Comparison of ENCODE assay signal across 19 cellular contexts in the genomic region with DNA sequence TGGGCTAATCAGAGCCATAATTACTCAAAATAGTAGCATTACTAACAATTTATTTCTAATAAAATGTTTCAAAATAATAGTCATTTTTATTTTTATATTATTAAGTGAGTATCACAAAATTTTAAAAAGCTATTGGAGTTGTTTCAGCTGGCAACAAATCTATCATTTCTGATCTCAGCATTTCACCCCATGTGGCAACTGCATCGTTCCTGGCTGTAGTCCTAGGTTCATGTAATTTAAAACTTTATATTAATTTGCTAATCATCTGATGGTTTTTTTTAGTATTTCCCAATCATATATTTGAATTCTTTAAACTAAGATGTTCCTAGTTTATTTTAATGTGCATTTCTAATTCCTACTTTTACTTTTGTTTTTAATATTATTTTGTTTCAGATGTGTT.
DNase-seq lines count a peak whose midpoint lies in the region; ATAC-seq, FAIRE-seq and TF ChIP-seq lines count a peak whose summit lies in the region.
"Had no signal": no experiment of that assay in that cellular context is flagged by ENCODE, and none has a peak within 500 bp of the region (broad histone marks: within the 10 kb centered on the region; RNA-seq: fewer than 3 reads in every experiment).

No MANE protein-coding gene starts in this region.

- TF ChIP-seq CTCF in left ventricle myocardium inferior (IDR thresholded peaks at IDR 0.05; ENCODE audit: borderline replicate concordance) = no peak
- no peak for TF ChIP-seq CTCF in right atrium auricular region (IDR thresholded peaks at IDR 0.05)
- TF ChIP-seq CTCF in left lung (IDR thresholded peaks at IDR 0.05) = no peak

- H3K4me1 ChIP-seq in left ventricle myocardium inferior (no peaks in the 10 kb centered on the region), right atrium auricular region (no peaks in the 10 kb centered on the region), left lung (no peaks in the 10 kb centered on the region)
- H3K4me1 ChIP-seq: adrenal gland, Peyer's patch had no signal

- peaks cover 16 to 28% of the 10 kb centered on the region in 2 donors for H3K27me3 Mint-ChIP-seq in natural killer cell treated with Interleukin-12 subunit alpha and Interleukin-12 subunit beta and Interleukin-15 and Interleukin-18, amount 100 ng/mL, for 72 hours
- peaks cover 4% of the 10 kb centered on the region for H3K27me3 Mint-ChIP-seq in activated CD4-positive, alpha-beta memory T cell treated with anti-CD3 and anti-CD28 coated beads, Interleukin-2, amount 10 ng/mL, durations not matched to agents 7 days and 5 days

- H3K36me3 ChIP-seq in left ventricle myocardium inferior (no peaks in the 10 kb centered on the region), right atrium auricular region (no peaks in the 10 kb centered on the region), left lung (no peaks in the 10 kb centered on the region), MG63 (no peaks in the 10 kb centered on the region)
- H3K36me3 ChIP-seq: adrenal gland, Peyer's patch had no signal

- FAIRE-seq in endometrium (lab: Jason Lieb, UNC) = peak; percentile 90

- H3K27ac ChIP-seq in left ventricle myocardium inferior (replicated peaks) (peak overlapping the region; percentile 25), right atrium auricular region (peak overlapping the region in 1 of 2 donors; percentile 48), left lung (peak overlapping the region; percentile 46 to 63)
- H3K27ac ChIP-seq: adrenal gland, KMS-11, Peyer's patch, SK-N-MC had no signal

- CTCF ChIA-PET in activated CD4-positive, alpha-beta memory T cell treated with anti-CD3 and anti-CD28 coated beads, Interleukin-2, amount 10 ng/mL, durations not matched to agents 7 days and 5 days (lab: Charles Lee) = no interaction called here

- no peaks in the 10 kb centered on the region for H3K27me3 ChIP-seq in left ventricle myocardium inferior (ENCODE audit: low read depth)
- no peaks in the 10 kb centered on the region for H3K27me3 ChIP-seq in right atrium auricular region
- no peaks in the 10 kb centered on the region for H3K27me3 ChIP-seq in left lung
- no peaks in the 10 kb centered on the region for H3K27me3 ChIP-seq in MG63
- H3K27me3 ChIP-seq: adrenal gland, Peyer's patch had no signal

- DNase-seq in left ventricle myocardium inferior (no peak), right atrium auricular region (ENCODE audit: low spot score) (no peak), left lung (no peak), MG63 (no peak)
- DNase-seq in natural killer cell treated with Interleukin-12 subunit alpha and Interleukin-12 subunit beta and Interleukin-15 and Interleukin-18, amount 100 ng/mL, for 72 hours (ENCODE audit: low spot score) = no peak
- no peak for DNase-seq in activated CD4-positive, alpha-beta memory T cell treated with anti-CD3 and anti-CD28 coated beads, Interleukin-2, amount 10 ng/mL, durations not matched to agents 7 days and 5 days
- DNase-seq: activated effector memory CD4-positive, alpha-beta T cell treated with anti-CD3 and anti-CD28 coated beads, Interleukin-2, amount 50 U/mL, for 16 hours; adrenal gland; DMS53; effector memory CD8-positive, alpha-beta T cell; naive B cell; NCI-H1105 treated with DMSO at 0.1 percent for 48 hours; Peyer's patch; stimulated activated CD4-positive, alpha-beta T cell treated with anti-CD3 and anti-CD28 coated beads, Interleukin-4, amount 100 ng/mL, for 24 hours had no signal

- no peak for ATAC-seq in left lung
- no peak for ATAC-seq in natural killer cell treated with Interleukin-12 subunit alpha and Interleukin-12 subunit beta and Interleukin-15 and Interleukin-18, amount 100 ng/mL, for 72 hours
- no peak for ATAC-seq in GM21529 (IDR thresholded peaks at IDR 0.05; ENCODE audit: unreplicated experiment)
- ATAC-seq: effector memory CD8-positive, alpha-beta T cell had no signal

- H3K9me3 ChIP-seq in left ventricle myocardium inferior (replicated peaks) (peaks cover 14% of the 10 kb centered on the region), right atrium auricular region (no peaks in the 10 kb centered on the region), left lung (peaks cover 0 to 12% of the 10 kb centered on the region in 2 donors), MG63 (peaks cover 8% of the 10 kb centered on the region)
- H3K9me3 ChIP-seq: adrenal gland had no signal

- no peaks in the 10 kb centered on the region for H3K4me1 Mint-ChIP-seq in natural killer cell treated with Interleukin-12 subunit alpha and Interleukin-12 subunit beta and Interleukin-15 and Interleukin-18, amount 100 ng/mL, for 72 hours (ENCODE audit: low read depth in 2 of 2)
- no peaks in the 10 kb centered on the region for H3K4me1 Mint-ChIP-seq in activated CD4-positive, alpha-beta memory T cell treated with anti-CD3 and anti-CD28 coated beads, Interleukin-2, amount 10 ng/mL, durations not matched to agents 7 days and 5 days
- H3K4me1 Mint-ChIP-seq: central memory CD8-positive, alpha-beta T cell; naive B cell had no signal

- H3K4me3 Mint-ChIP-seq in natural killer cell treated with Interleukin-12 subunit alpha and Interleukin-12 subunit beta and Interleukin-15 and Interleukin-18, amount 100 ng/mL, for 72 hours = no peak overlapping the region
- H3K4me3 Mint-ChIP-seq in activated CD4-positive, alpha-beta memory T cell treated with anti-CD3 and anti-CD28 coated beads, Interleukin-2, amount 10 ng/mL, durations not matched to agents 7 days and 5 days = no peak overlapping the region
- H3K4me3 Mint-ChIP-seq: central memory CD8-positive, alpha-beta T cell; effector memory CD8-positive, alpha-beta T cell; naive B cell had no signal

- no peaks in the 10 kb centered on the region for H3K36me3 Mint-ChIP-seq in natural killer cell treated with Interleukin-12 subunit alpha and Interleukin-12 subunit beta and Interleukin-15 and Interleukin-18, amount 100 ng/mL, for 72 hours
- H3K36me3 Mint-ChIP-seq in activated CD4-positive, alpha-beta memory T cell treated with anti-CD3 and anti-CD28 coated beads, Interleukin-2, amount 10 ng/mL, durations not matched to agents 7 days and 5 days (ENCODE audit: low read depth) = peaks cover under 1% of the 10 kb centered on the region

- no peak overlapping the region for H3K27ac Mint-ChIP-seq in natural killer cell treated with Interleukin-12 subunit alpha and Interleukin-12 subunit beta and Interleukin-15 and Interleukin-18, amount 100 ng/mL, for 72 hours
- H3K27ac Mint-ChIP-seq in activated CD4-positive, alpha-beta memory T cell treated with anti-CD3 and anti-CD28 coated beads, Interleukin-2, amount 10 ng/mL, durations not matched to agents 7 days and 5 days = no peak overlapping the region
- H3K27ac Mint-ChIP-seq: effector memory CD8-positive, alpha-beta T cell; naive B cell had no signal

- no peak overlapping the region for H3K4me3 ChIP-seq in left ventricle myocardium inferior
- H3K4me3 ChIP-seq in right atrium auricular region = no peak overlapping the region
- no peak overlapping the region for H3K4me3 ChIP-seq in left lung
- no peak overlapping the region for H3K4me3 ChIP-seq in MG63
- H3K4me3 ChIP-seq: adrenal gland, Peyer's patch, SK-N-MC had no signal

- POLR2A ChIA-PET in activated CD4-positive, alpha-beta memory T cell treated with anti-CD3 and anti-CD28 coated beads, Interleukin-2, amount 10 ng/mL, durations not matched to agents 7 days and 5 days (lab: Charles Lee) = no interaction called here

- no peaks in the 10 kb centered on the region for H3K9me3 Mint-ChIP-seq in natural killer cell treated with Interleukin-12 subunit alpha and Interleukin-12 subunit beta and Interleukin-15 and Interleukin-18, amount 100 ng/mL, for 72 hours
- H3K9me3 Mint-ChIP-seq in activated CD4-positive, alpha-beta memory T cell treated with anti-CD3 and anti-CD28 coated beads, Interleukin-2, amount 10 ng/mL, durations not matched to agents 7 days and 5 days = peaks cover 22% of the 10 kb centered on the region
- H3K9me3 Mint-ChIP-seq: central memory CD8-positive, alpha-beta T cell; effector memory CD8-positive, alpha-beta T cell had no signal

- intact Hi-C loops in left ventricle myocardium inferior (cut with micrococcal nuclease) (no loop called here), left lung (cut with DNase I) (no loop called here)
